In the genomic region with DNA sequence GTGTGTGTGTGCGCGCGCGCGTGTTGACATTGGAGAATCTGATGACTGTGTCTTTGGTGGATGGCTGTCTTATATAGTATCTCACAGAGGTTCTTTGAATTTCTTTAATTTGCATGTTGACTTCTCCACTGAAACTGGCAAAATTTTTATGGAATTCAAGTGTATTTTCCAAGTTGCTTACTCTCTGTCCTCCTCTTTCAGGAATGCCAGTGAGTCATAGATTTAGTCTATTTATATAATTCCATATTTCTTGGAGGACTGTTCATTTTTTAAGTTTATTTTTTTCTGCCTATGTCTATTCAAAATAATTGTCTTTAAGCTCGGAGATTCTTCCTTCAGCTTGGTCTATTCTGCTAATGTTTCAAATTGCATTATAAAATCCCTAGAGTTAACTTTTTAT, we compare ENCODE assay signal across 25 cellular contexts.
A peak's percentile ranks its signal among the peaks of the same experiment; 100 is the strongest.
DNase-seq lines count a peak whose midpoint lies in the region; ATAC-seq, FAIRE-seq and TF ChIP-seq lines count a peak whose summit lies in the region.
"Had no signal": no experiment of that assay in that cellular context is flagged by ENCODE, and none has a peak within 500 bp of the region (broad histone marks: within the 10 kb centered on the region; RNA-seq: fewer than 3 reads in every experiment).

No MANE protein-coding gene starts in this region.

- H2BK12ac ChIP-seq in mesenchymal stem cell (ENCODE audit: low read length in 2 of 2), result no peak overlapping the region

- H3K79me1 ChIP-seq in mesenchymal stem cell (replicated peaks; ENCODE audit: low read length, poor library complexity, severe bottlenecking), result no peaks in the 10 kb centered on the region

- H3K36me3 ChIP-seq in mesenchymal stem cell (ENCODE audit: control insufficient read depth in 1 of 2, insufficient read depth in 2 of 2, low read depth in 1 of 2, low read length in 2 of 2) (no peaks in the 10 kb centered on the region), pancreas (no peaks in the 10 kb centered on the region)
- H3K36me3 ChIP-seq: SJSA1 had no signal

- H3K4me1 ChIP-seq in mesenchymal stem cell (ENCODE audit: control insufficient read depth, insufficient read depth, low read depth, low read length), result no peaks in the 10 kb centered on the region
- no peaks in the 10 kb centered on the region for H3K4me1 ChIP-seq in pancreas
- H3K4me1 ChIP-seq: Caco-2, SJSA1 had no signal

- H2BK120ac ChIP-seq in mesenchymal stem cell (ENCODE audit: low read depth, low read length), result no peak overlapping the region

- H2AFZ ChIP-seq in mesenchymal stem cell (ENCODE audit: low read depth, low read length), result no peak overlapping the region

- H3K18ac ChIP-seq in mesenchymal stem cell (ENCODE audit: low read depth in 1 of 2, low read length in 2 of 2), result no peak overlapping the region

- H2AK5ac ChIP-seq in mesenchymal stem cell (ENCODE audit: low read length, severe bottlenecking), result no peak overlapping the region

- 100% methylated on average over 5 of the region's 6 CpGs for WGBS in mesenchymal stem cell
- 60 to 95% methylated on average over 6 of the region's 6 CpGs for WGBS in pancreas, 2 donors

- H3K27ac Mint-ChIP-seq in activated naive CD8-positive, alpha-beta T cell treated with anti-CD3 and anti-CD28 coated beads for 36 hours, result no peak overlapping the region
- H3K27ac Mint-ChIP-seq: B cell; CD8-positive, alpha-beta T cell; IgD-negative memory B cell had no signal

- H3K27ac ChIP-seq in mesenchymal stem cell (ENCODE audit: low read length, poor library complexity, severe bottlenecking) (no peak overlapping the region), pancreas (no peak overlapping the region)
- H3K27ac ChIP-seq: C4-2B, KMS-11, SJSA1 had no signal

- no peak overlapping the region for H2BK15ac ChIP-seq in mesenchymal stem cell (ENCODE audit: low read depth, poor library complexity, severe bottlenecking)

- no peak overlapping the region for H4K91ac ChIP-seq in mesenchymal stem cell (ENCODE audit: low read length)

- intact Hi-C loops in pancreas (cut with DNase I), result no loop called here

- no peaks in the 10 kb centered on the region for H3K4me1 Mint-ChIP-seq in activated naive CD8-positive, alpha-beta T cell treated with anti-CD3 and anti-CD28 coated beads for 36 hours
- H3K4me1 Mint-ChIP-seq: B cell, IgD-negative memory B cell had no signal

- H3K23ac ChIP-seq in mesenchymal stem cell (ENCODE audit: low read length in 2 of 2), result no peak overlapping the region

- no peak overlapping the region for H3K4me2 ChIP-seq in mesenchymal stem cell (ENCODE audit: low read length, poor library complexity, severe bottlenecking)
- H3K4me2 ChIP-seq: KMS-11 had no signal

- no peak for TF ChIP-seq CTCF in pancreas (IDR thresholded peaks at IDR 0.05)
- no peak for TF ChIP-seq CTCF in D721Med (IDR thresholded peaks at IDR 0.05; ENCODE audit: insufficient read depth, missing control alignments)

- no peak overlapping the region for H3K4me3 Mint-ChIP-seq in activated naive CD8-positive, alpha-beta T cell treated with anti-CD3 and anti-CD28 coated beads for 36 hours
- H3K4me3 Mint-ChIP-seq: B cell; CD8-positive, alpha-beta T cell; IgD-negative memory B cell had no signal

- H3K27me3 Mint-ChIP-seq in activated naive CD8-positive, alpha-beta T cell treated with anti-CD3 and anti-CD28 coated beads for 36 hours, result no peaks in the 10 kb centered on the region
- H3K27me3 Mint-ChIP-seq: B cell, IgD-negative memory B cell had no signal

- H3K14ac ChIP-seq in mesenchymal stem cell (ENCODE audit: low read length in 2 of 2), result no peak overlapping the region

- no peak overlapping the region for H2BK5ac ChIP-seq in mesenchymal stem cell (ENCODE audit: low read depth, low read length, poor library complexity, severe bottlenecking)

- no peak overlapping the region for H3K4ac ChIP-seq in mesenchymal stem cell (ENCODE audit: low read depth in 1 of 2, low read length in 2 of 2)

- H3K9me3 ChIP-seq in mesenchymal stem cell (ENCODE audit: control insufficient read depth, low read length), result peaks cover 7% of the 10 kb centered on the region
- no peaks in the 10 kb centered on the region for H3K9me3 ChIP-seq in pancreas
- H3K9me3 ChIP-seq: Caco-2 had no signal

- H3K9ac ChIP-seq in mesenchymal stem cell (ENCODE audit: low read length), result no peak overlapping the region
- H3K9ac ChIP-seq: KMS-11 had no signal

- FAIRE-seq in pancreas (lab: Jason Lieb, UNC) (no peak), D721Med (lab: Jason Lieb, UNC) (no peak)
- FAIRE-seq: GM18507 had no signal

- DNase-seq in dedifferentiated amniotic fluid mesenchymal stem cell (ENCODE audit: extremely low spot score), result peak; percentile 47
- peak; percentile 8 for DNase-seq in mesenchymal stem cell
- DNase-seq in pancreas, result no peak
- DNase-seq in D721Med (ENCODE audit: insufficient read length, low spot score), result no peak
- DNase-seq in activated naive CD8-positive, alpha-beta T cell treated with anti-CD3 and anti-CD28 coated beads for 36 hours, result no peak
- DNase-seq: Caco-2; CD8-positive, alpha-beta T cell; DMS 273 treated with DMSO at 0.1 percent for 48 hours; DMS79; MM.1S; NCI-H2029; NCI-H446 treated with DMSO at 0.1 percent for 48 hours; NCI-H526; NCI-H82; NK-92 treated with Interleukin-12 subunit alpha and Interleukin-12 subunit beta, amount 100 ng/mL, for 24 hours; PC-3; Right ventricle myocardium superior had no signal

- H3K9me3 Mint-ChIP-seq in activated naive CD8-positive, alpha-beta T cell treated with anti-CD3 and anti-CD28 coated beads for 36 hours, result peaks cover 14% of the 10 kb centered on the region

- H4K8ac ChIP-seq in mesenchymal stem cell (ENCODE audit: low read length), result no peak overlapping the region

- ATAC-seq in SK-N-SH treated with all-trans-retinoic acid at 6 μM for 48 hours, result peak; percentile 87
- ATAC-seq in pancreas, result no peak
- ATAC-seq in HG02759 (IDR thresholded peaks at IDR 0.05; ENCODE audit: unreplicated experiment), result no peak
- ATAC-seq: CD8-positive, alpha-beta T cell; PC-3 had no signal

- no peaks in the 10 kb centered on the region for H3K27me3 ChIP-seq in mesenchymal stem cell (ENCODE audit: control insufficient read depth in 1 of 2, insufficient read depth in 1 of 2, low read length in 2 of 2)
- no peaks in the 10 kb centered on the region for H3K27me3 ChIP-seq in pancreas
- H3K27me3 ChIP-seq: SJSA1 had no signal

- H3K4me3 ChIP-seq in mesenchymal stem cell (ENCODE audit: insufficient read depth in 1 of 2, low read depth in 1 of 2, low read length in 2 of 2), result no peak overlapping the region
- no peak overlapping the region for H3K4me3 ChIP-seq in pancreas
- H3K4me3 ChIP-seq: SJSA1 had no signal

- H3K36me3 Mint-ChIP-seq in activated naive CD8-positive, alpha-beta T cell treated with anti-CD3 and anti-CD28 coated beads for 36 hours, result no peaks in the 10 kb centered on the region
- H3K36me3 Mint-ChIP-seq: CD8-positive, alpha-beta T cell; IgD-negative memory B cell had no signal

TF ChIP-seq in SK-N-SH treated with all-trans-retinoic acid at 6 μM for 48 hours, 23 proteins besides CTCF, POLR2A, EP300 and RAD21:
- 0 out of 2 replicates have a peak, but pooled peaks have one; percentile 13 for TF ChIP-seq OSR1 (CRISPR knock-in tag; IDR thresholded peaks at IDR 0.05)
- no peak for TF ChIP-seq CSDC2 (CRISPR knock-in tag; IDR thresholded peaks at IDR 0.05)

Comparison
In these comparisons a context has a peak if more than half of its experiments do, and no peak if none do; other contexts are left out.
1. DNase-seq: peak in dedifferentiated amniotic fluid mesenchymal stem cell (single experiment) and mesenchymal stem cell (single experiment); none in pancreas (0 of 6), D721Med (single experiment) and activated naive CD8-positive, alpha-beta T cell treated with anti-CD3 and anti-CD28 coated beads for 36 hours (single experiment).